Comparison of ENCODE assay signal across 8 cellular contexts in genomic region chrX:119821703-119822102, GRCh38. TPM values are rescaled to one million over a fixed set of nuclear protein-coding genes. Genes with fewer than 3 reads are reported as not detected.
DNase-seq lines count a peak whose midpoint lies in the region; ATAC-seq and TF ChIP-seq lines count a peak whose summit lies in the region.
"Not testable (repeated sequence)": the region's sequence is repeated elsewhere in the genome, so short reads cannot be mapped to it uniquely, and the experiment has no call there.

No MANE protein-coding gene starts in this region.

- not testable (repeated sequence) for H3K4me1 Mint-ChIP-seq in activated naive CD8-positive, alpha-beta T cell treated with anti-CD3 and anti-CD28 coated beads, Interleukin-2, amount 10 ng/mL, durations not matched to agents 7 days and 5 days

- not testable (repeated sequence) for H3K27me3 Mint-ChIP-seq in activated naive CD8-positive, alpha-beta T cell treated with anti-CD3 and anti-CD28 coated beads, Interleukin-2, amount 10 ng/mL, durations not matched to agents 7 days and 5 days

- peaks cover 0 to 18% of the 10 kb centered on the region in 2 donors for H3K4me1 ChIP-seq in thyroid gland

- H3K4me3 ChIP-seq in GM06990 (replicated peaks; ENCODE audit: low read depth, low read length); thyroid gland (replicated peaks in 1 of 3): not testable (repeated sequence)

- H3K27ac ChIP-seq in thyroid gland: peak overlapping the region; percentile 63 to 78 (median 74)

- TF ChIP-seq POLR2A in thyroid gland (IDR thresholded peaks at IDR 0.05): not testable (repeated sequence)

- not testable (repeated sequence) for H3K27me3 ChIP-seq in GM06990 (replicated peaks; ENCODE audit: control insufficient read depth, insufficient read depth, low read length); thyroid gland

- H3K9me3 Mint-ChIP-seq in activated naive CD8-positive, alpha-beta T cell treated with anti-CD3 and anti-CD28 coated beads, Interleukin-2, amount 10 ng/mL, durations not matched to agents 7 days and 5 days: not testable (repeated sequence)

- H3K9me3 ChIP-seq in thyroid gland: not testable (repeated sequence)

- peak overlapping the region; percentile 66 for H3K4me3 Mint-ChIP-seq in activated naive CD8-positive, alpha-beta T cell treated with anti-CD3 and anti-CD28 coated beads, Interleukin-2, amount 10 ng/mL, durations not matched to agents 7 days and 5 days

- intact Hi-C loops in thyroid gland (cut with DNase I): not testable (repeated sequence)

- H3K36me3 Mint-ChIP-seq in activated naive CD8-positive, alpha-beta T cell treated with anti-CD3 and anti-CD28 coated beads, Interleukin-2, amount 10 ng/mL, durations not matched to agents 7 days and 5 days: not testable (repeated sequence)

- POLR2A ChIA-PET in activated naive CD8-positive, alpha-beta T cell treated with anti-CD3 and anti-CD28 coated beads, Interleukin-2, amount 10 ng/mL, durations not matched to agents 7 days and 5 days (lab: Charles Lee): interaction anchor here (0.6 to 3.0 kb wide), 6 partner anchors 30 to 354 kb away, joined by 3 to 13 read pairs (median 4); partner anchors contain the start of genes NKAP, RPL39, SLC25A5 and SOWAHD

- peak; percentile 98 for ATAC-seq in GM21825 (IDR thresholded peaks at IDR 0.05; ENCODE audit: unreplicated experiment)
- ATAC-seq in HG03103 (IDR thresholded peaks at IDR 0.05; ENCODE audit: low read depth, unreplicated experiment): peak; percentile 94
- ATAC-seq in activated naive CD8-positive, alpha-beta T cell treated with anti-CD3 and anti-CD28 coated beads, Interleukin-2, amount 10 ng/mL, durations not matched to agents 7 days and 5 days (ENCODE audit: low read depth): peak; percentile 96

- H3K36me3 ChIP-seq in GM06990 (ENCODE audit: control insufficient read depth, insufficient read depth, low read length); thyroid gland: not testable (repeated sequence)

- DNase-seq in GM06990 (ENCODE audit: extremely low read depth, insufficient read length) (peak; percentile 49), GM19238 (ENCODE audit: insufficient read length, low spot score) (peak; percentile 29), NAMALWA (ENCODE audit: low spot score) (peak; percentile 62), hepatic stellate cell (ENCODE audit: low spot score) (peak; percentile 23)
- DNase-seq in activated naive CD8-positive, alpha-beta T cell treated with anti-CD3 and anti-CD28 coated beads, Interleukin-2, amount 10 ng/mL, durations not matched to agents 7 days and 5 days; thyroid gland: not testable (repeated sequence)

- H3K27ac Mint-ChIP-seq in activated naive CD8-positive, alpha-beta T cell treated with anti-CD3 and anti-CD28 coated beads, Interleukin-2, amount 10 ng/mL, durations not matched to agents 7 days and 5 days: peak overlapping the region; percentile 89

- not testable (repeated sequence) for TF ChIP-seq CTCF in GM06990 (IDR thresholded peaks at IDR 0.05; ENCODE audit: insufficient read depth, low read length, poor library complexity, severe bottlenecking); thyroid gland (IDR thresholded peaks at IDR 0.05)

- 33 to 39% methylated on average over 3 of the region's 3 CpGs for WGBS in thyroid gland, 2 donors

RNA-seq across cellular contexts. Expression of gene RPL39, which starts 30.3 kb away (rescaled TPM):
- total RNA-seq in activated naive CD8-positive, alpha-beta T cell treated with anti-CD3 and anti-CD28 coated beads, Interleukin-2, amount 10 ng/mL, durations not matched to agents 7 days and 5 days: 1,000 to 10,000 TPM; 2,169 to 2,323 TPM
- total RNA-seq in thyroid gland: 1,000 to 10,000 TPM in 3 of 4 donors, 100 to 1,000 TPM in 1; 609 to 3,222 (median 2,121) TPM

RNA-seq across cellular contexts. Expression of gene UPF3B, which starts 31.1 kb away (rescaled TPM):
- 10 to 100 TPM; 11.1 to 11.3 TPM for total RNA-seq in activated naive CD8-positive, alpha-beta T cell treated with anti-CD3 and anti-CD28 coated beads, Interleukin-2, amount 10 ng/mL, durations not matched to agents 7 days and 5 days
- 1 to 10 TPM; 3.2 to 4.4 (median 3.9) TPM for total RNA-seq in thyroid gland

RNA-seq across cellular contexts. Expression of gene RNF113A, which starts 49.8 kb away (rescaled TPM):
- total RNA-seq in activated naive CD8-positive, alpha-beta T cell treated with anti-CD3 and anti-CD28 coated beads, Interleukin-2, amount 10 ng/mL, durations not matched to agents 7 days and 5 days: 10 to 100 TPM; 36.7 to 37.5 TPM
- 10 to 100 TPM; 10.1 to 18.0 (median 14.9) TPM for total RNA-seq in thyroid gland

RNA-seq across cellular contexts. Expression of gene NDUFA1, which starts 49.9 kb away (rescaled TPM):
- 10 to 100 TPM; 93.1 to 98.1 TPM for total RNA-seq in activated naive CD8-positive, alpha-beta T cell treated with anti-CD3 and anti-CD28 coated beads, Interleukin-2, amount 10 ng/mL, durations not matched to agents 7 days and 5 days
- total RNA-seq in thyroid gland: 10 to 100 TPM; 36.2 to 80.0 (median 66.6) TPM
